In the genomic region with DNA sequence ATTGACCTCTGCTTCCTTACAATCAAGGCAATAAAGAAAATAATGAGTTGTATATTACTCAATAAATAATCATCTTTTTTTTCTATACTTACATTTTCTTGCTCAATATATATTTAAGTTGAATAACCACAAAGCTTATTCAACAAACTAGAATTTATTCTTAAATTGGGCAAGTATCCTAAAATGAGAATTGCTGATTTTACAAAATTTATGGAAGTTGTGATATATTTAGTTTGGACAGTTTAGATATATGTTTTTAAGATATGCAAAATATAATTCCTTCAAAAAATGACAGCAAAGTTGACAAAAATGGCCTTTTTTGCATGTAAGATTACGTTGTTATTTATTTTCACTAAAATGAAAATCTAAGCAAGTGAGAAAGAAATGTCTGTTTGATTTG, we compare ENCODE assay signal across 29 cellular contexts.
DNase-seq lines count a peak whose midpoint lies in the region; ATAC-seq, FAIRE-seq and TF ChIP-seq lines count a peak whose summit lies in the region.
"Had no signal": no experiment of that assay in that cellular context is flagged by ENCODE, and none has a peak within 500 bp of the region (broad histone marks: within the 10 kb centered on the region; RNA-seq: fewer than 3 reads in every experiment).

No MANE protein-coding gene starts in this region.

- CTCF ChIA-PET in A549 (lab: Yijun Ruan, JAX): no interaction called here

- POLR2A ChIA-PET in A549 (lab: Yijun Ruan, JAX): no interaction called here

- no peak overlapping the region for H3K4me2 ChIP-seq in A549
- H3K4me2 ChIP-seq: BLaER1 had no signal

- no peak for TF ChIP-seq POLR2A in A549 (IDR thresholded peaks at IDR 0.05; ENCODE audit: low read length)

- no peak overlapping the region for H3K4me3 ChIP-seq in A549
- H3K4me3 ChIP-seq: BLaER1, GM12878 had no signal

- no peak for TF ChIP-seq EP300 in A549 (IDR thresholded peaks at IDR 0.05)

- no peaks in the 10 kb centered on the region for H3K4me1 ChIP-seq in A549
- H3K4me1 ChIP-seq: BE2C, BLaER1 had no signal

- H3K4me1 Mint-ChIP-seq in endothelial cell (ENCODE audit: unreplicated experiment): no peaks in the 10 kb centered on the region
- H3K4me1 Mint-ChIP-seq: CD14-positive monocyte; CD4-positive, alpha-beta memory T cell; CD4-positive, CD25-positive, alpha-beta regulatory T cell; CD8-positive, alpha-beta memory T cell had no signal

- no peak for TF ChIP-seq RAD21 in A549 (conservative IDR thresholded peaks at IDR 0.05 in 1 of 2, IDR thresholded peaks at IDR 0.05 in 1 of 2)

- H3K9me3 Mint-ChIP-seq in endothelial cell (ENCODE audit: unreplicated experiment): peaks cover 27% of the 10 kb centered on the region

- WGBS in A549 (ENCODE audit: missing lambda C conversion rate): 17% methylated on average over 1 of the region's 1 CpG

- no peaks in the 10 kb centered on the region for H3K36me3 Mint-ChIP-seq in endothelial cell (ENCODE audit: low read depth, unreplicated experiment)
- H3K36me3 Mint-ChIP-seq: CD14-positive monocyte; CD4-positive, alpha-beta memory T cell; CD4-positive, CD25-positive, alpha-beta regulatory T cell; CD8-positive, alpha-beta memory T cell had no signal

- no peak for TF ChIP-seq CTCF in A549 (IDR thresholded peaks at IDR 0.05)
- no peak for TF ChIP-seq CTCF in endothelial cell (IDR thresholded peaks at IDR 0.05; ENCODE audit: unreplicated experiment)

- H3K9me3 ChIP-seq in A549: no peaks in the 10 kb centered on the region
- H3K9me3 ChIP-seq: BE2C, BLaER1 had no signal

- H3K27ac Mint-ChIP-seq in endothelial cell (ENCODE audit: unreplicated experiment): no peak overlapping the region
- H3K27ac Mint-ChIP-seq: CD14-positive monocyte; CD4-positive, alpha-beta memory T cell; CD4-positive, CD25-positive, alpha-beta regulatory T cell; CD8-positive, alpha-beta memory T cell had no signal

- no peak for ATAC-seq in A549
- no peak for ATAC-seq in GM21786 (IDR thresholded peaks at IDR 0.05; ENCODE audit: unreplicated experiment)
- no peak for ATAC-seq in GM21737 (IDR thresholded peaks at IDR 0.05; ENCODE audit: unreplicated experiment)
- ATAC-seq: GM12878 had no signal

- FAIRE-seq in A204.1 (lab: Jason Lieb, UNC) (peak; percentile 57), A549 (lab: Jason Lieb, UNC) (no peak), RCC 7860 (lab: Jason Lieb, UNC) (peak; percentile 40), colon (lab: Jason Lieb, UNC) (peak; percentile 28)
- FAIRE-seq: GM12878, GM12892, GM18507, GM19239 had no signal

- H3K27ac ChIP-seq in A549: no peak overlapping the region
- H3K27ac ChIP-seq: BLaER1 had no signal

- no peak overlapping the region for H3K4me3 Mint-ChIP-seq in endothelial cell (ENCODE audit: unreplicated experiment)
- H3K4me3 Mint-ChIP-seq: CD14-positive monocyte; CD4-positive, alpha-beta memory T cell; CD4-positive, CD25-positive, alpha-beta regulatory T cell; CD8-positive, alpha-beta memory T cell had no signal

- DNase-seq in A549 (ENCODE audit: low read depth in 1 of 2, low spot score in 1 of 2): no peak
- DNase-seq in RCC 7860 (ENCODE audit: low spot score): no peak
- no peak for DNase-seq in endothelial cell (ENCODE audit: low spot score)
- DNase-seq in activated T-cell treated with anti-CD3 and anti-CD28 coated beads for 4 hours: no peak
- DNase-seq: 8988T; ACHN; BE2C; C1 segment of cervical spinal cord; CD4-positive, alpha-beta memory T cell; CD4-positive, CD25-positive, alpha-beta regulatory T cell; CD8-positive, alpha-beta memory T cell; COR-L47; DMS 273 treated with DMSO at 0.1 percent for 48 hours; DMS153; DMS53; DMS79; DND-41; EL; GDM1 had no signal

- H3K27me3 Mint-ChIP-seq in endothelial cell (ENCODE audit: unreplicated experiment): peaks cover 4% of the 10 kb centered on the region
- H3K27me3 Mint-ChIP-seq: CD4-positive, alpha-beta memory T cell; CD4-positive, CD25-positive, alpha-beta regulatory T cell; CD8-positive, alpha-beta memory T cell had no signal

TF ChIP-seq in A549, 52 proteins besides CTCF, POLR2A, EP300 and RAD21:
- TF ChIP-seq MAFK (IDR thresholded peaks at IDR 0.05; ENCODE audit: partially characterized antibody): peak; percentile 75
- TF ChIP-seq NPAS2 (CRISPR knock-in tag; IDR thresholded peaks at IDR 0.05; ENCODE audit: borderline replicate concordance): no peak
- TF ChIP-seq CHD2 (IDR thresholded peaks at IDR 0.05; ENCODE audit: low read length, partially characterized antibody): no peak
TF ChIP-seq in A549: peak in this region for 1.
